Comparison of ENCODE assay signal across 28 cellular contexts in genomic region chr12:2467447-2468195, GRCh38.
"Had no signal": no experiment of that assay in that cellular context is flagged by ENCODE, and none has a peak within 500 bp of the region (broad histone marks: within the 10 kb centered on the region; RNA-seq: fewer than 3 reads in every experiment).

No MANE protein-coding gene starts in this region.

- H3K27ac ChIP-seq: heart right ventricle, hepatocyte, left ventricle myocardium inferior, neural progenitor cell, neutrophil, parathyroid adenoma, right atrium auricular region, right lobe of liver, stomach, testis, thyroid gland, transverse colon, upper lobe of left lung had no signal

- H3K27me3 ChIP-seq: heart right ventricle, hepatocyte, neural progenitor cell, right atrium auricular region, right lobe of liver, testis, thyroid gland, transverse colon, upper lobe of left lung had no signal

- ATAC-seq: mucosa of descending colon; naive thymus-derived CD4-positive, alpha-beta T cell had no signal

- H3K9me3 ChIP-seq: heart right ventricle, left ventricle myocardium inferior, mucosa of descending colon, neutrophil, right atrium auricular region, right lobe of liver, stomach, testis, thyroid gland, transverse colon, upper lobe of left lung had no signal

- H2AFZ ChIP-seq: hepatocyte, neural progenitor cell, parathyroid adenoma had no signal

- H3K4me3 Mint-ChIP-seq: immature natural killer cell; naive thymus-derived CD4-positive, alpha-beta T cell; nephron progenitor cell; neural progenitor cell had no signal

- H3K79me2 ChIP-seq: hepatocyte, parathyroid adenoma had no signal

- DNase-seq: glutamatergic neuron; heart right ventricle; immature natural killer cell; left ventricle myocardium inferior; midbrain; mucosa of descending colon; naive thymus-derived CD4-positive, alpha-beta T cell; nephron progenitor cell; occipital lobe; right lobe of liver; stimulated activated CD4-positive, alpha-beta T cell treated with anti-CD3 and anti-CD28 coated beads, Interleukin-1b, Interleukin-23, amount 100 ng/mL, for 48 hours; stimulated activated CD4-positive, alpha-beta T cell treated with anti-CD3 and anti-CD28 coated beads, Interleukin-2, amount 100 ng/mL, for 48 hours; stimulated activated CD4-positive, alpha-beta T cell treated with anti-CD3 and anti-CD28 coated beads, Interleukin-4, amount 100 ng/mL, for 4 hours; stimulated activated CD8-positive, alpha-beta memory T cell treated with anti-CD3 and anti-CD28 coated beads, Interleukin-4, amount 100 ng/mL, for 48 hours; stimulated activated naive CD4-positive, alpha-beta T cell; stomach; testis; thyroid gland; transverse colon; upper lobe of left lung had no signal

- H3K4me1 Mint-ChIP-seq: immature natural killer cell; naive thymus-derived CD4-positive, alpha-beta T cell; neural progenitor cell had no signal

- H3K4me3 ChIP-seq: heart right ventricle, hepatocyte, left ventricle myocardium inferior, lung, mucosa of descending colon, neural progenitor cell, right atrium auricular region, right lobe of liver, smooth muscle cell, stomach, testis, thyroid gland, transverse colon, upper lobe of left lung had no signal

- H3K4me1 ChIP-seq: neural progenitor cell, parathyroid adenoma, right atrium auricular region, right lobe of liver, stomach, testis, thyroid gland, transverse colon, upper lobe of left lung had no signal

- H3K4me2 ChIP-seq: hepatocyte, neural progenitor cell, smooth muscle cell had no signal

- H3K9me3 Mint-ChIP-seq: immature natural killer cell had no signal

- H3K27ac Mint-ChIP-seq: immature natural killer cell; naive thymus-derived CD4-positive, alpha-beta T cell; nephron progenitor cell; progenitor cell of endocrine pancreas had no signal

- H3K36me3 ChIP-seq: neural progenitor cell, neutrophil, right lobe of liver, stomach, thyroid gland, transverse colon, upper lobe of left lung had no signal

- H3K36me3 Mint-ChIP-seq: immature natural killer cell; naive thymus-derived CD4-positive, alpha-beta T cell; neural progenitor cell had no signal

- H3K9ac ChIP-seq: neural progenitor cell, parathyroid adenoma had no signal
